ENCODE assay signal across 13 cellular contexts in the genomic region with DNA sequence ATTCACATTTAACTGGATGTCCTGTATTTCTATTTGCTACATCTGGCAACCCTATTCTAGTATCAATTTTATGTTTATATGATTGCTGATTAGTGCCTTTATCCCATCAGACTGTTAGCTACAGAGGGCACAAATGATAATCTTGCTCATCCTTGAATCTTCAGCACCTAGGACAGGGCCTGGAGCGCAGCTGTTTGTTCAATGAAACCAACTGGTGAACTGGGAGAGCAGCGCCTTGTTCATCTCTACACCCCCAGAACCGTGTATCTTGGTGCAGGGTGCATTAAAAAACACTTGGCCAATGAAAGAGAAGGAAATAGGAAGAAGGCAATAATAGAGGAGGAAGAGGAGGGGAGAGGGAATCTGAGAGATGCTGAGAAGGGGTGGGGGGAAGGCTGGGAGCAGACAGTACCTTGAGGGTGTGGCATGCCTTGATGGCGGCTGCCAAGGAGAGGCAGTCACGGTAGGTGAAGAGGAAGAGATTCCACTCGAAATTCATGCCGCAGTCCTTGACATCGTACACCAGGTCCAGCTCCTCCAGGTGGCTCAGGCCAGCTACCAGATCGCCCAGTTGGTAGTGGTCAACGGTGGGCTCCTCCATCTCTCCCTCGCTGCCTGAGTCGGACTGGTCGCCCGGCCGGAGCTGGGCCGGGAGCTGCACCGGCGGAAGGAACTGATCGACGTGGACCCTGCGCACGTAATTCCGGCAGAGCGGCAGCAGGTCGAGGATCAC. TPM values are rescaled to one million over a fixed set of nuclear protein-coding genes. Genes with fewer than 3 reads are reported as not detected.
DNase-seq lines count a peak whose midpoint lies in the region; ATAC-seq and TF ChIP-seq lines count a peak whose summit lies in the region.
"Had no signal": no experiment of that assay in that cellular context is flagged by ENCODE, and none has a peak within 500 bp of the region (broad histone marks: within the 10 kb centered on the region; RNA-seq: fewer than 3 reads in every experiment).

No MANE protein-coding gene starts in this region.

- peaks cover 4% of the 10 kb centered on the region for H3K27me3 ChIP-seq in brain microvascular endothelial cell (replicated peaks)

- peaks cover 33% of the 10 kb centered on the region for H3K27me3 Mint-ChIP-seq in activated CD8-positive, alpha-beta T cell treated with anti-CD3 and anti-CD28 coated beads, Interleukin-2, amount 10 ng/mL, durations not matched to agents 7 days and 5 days (ENCODE audit: low read depth)
- peaks cover 37% of the 10 kb centered on the region for H3K27me3 Mint-ChIP-seq in activated CD8-positive, alpha-beta T cell treated with anti-CD3 and anti-CD28 coated beads for 36 hours
- peaks cover 61% of the 10 kb centered on the region for H3K27me3 Mint-ChIP-seq in nephron progenitor cell (ENCODE audit: low read depth, poor library complexity)
- H3K27me3 Mint-ChIP-seq in activated CD4-positive, alpha-beta memory T cell treated with anti-CD3 and anti-CD28 coated beads for 36 hours, result peaks cover 51% of the 10 kb centered on the region

- H3K27ac ChIP-seq in brain microvascular endothelial cell, result no peak overlapping the region
- H3K27ac ChIP-seq: tibial artery had no signal

- in situ Hi-C loops in brain microvascular endothelial cell (cut with HindIII; ENCODE audit: low pct_ligation_motif_present, low sequenced_read_pairs), result no loop called here

- no peaks in the 10 kb centered on the region for H3K9me3 Mint-ChIP-seq in activated CD8-positive, alpha-beta T cell treated with anti-CD3 and anti-CD28 coated beads, Interleukin-2, amount 10 ng/mL, durations not matched to agents 7 days and 5 days (ENCODE audit: insufficient read depth)
- H3K9me3 Mint-ChIP-seq in activated CD8-positive, alpha-beta T cell treated with anti-CD3 and anti-CD28 coated beads for 36 hours, result no peaks in the 10 kb centered on the region
- no peaks in the 10 kb centered on the region for H3K9me3 Mint-ChIP-seq in nephron progenitor cell
- H3K9me3 Mint-ChIP-seq in activated CD4-positive, alpha-beta memory T cell treated with anti-CD3 and anti-CD28 coated beads for 36 hours, result no peaks in the 10 kb centered on the region
- H3K9me3 Mint-ChIP-seq: activated CD4-positive, alpha-beta T cell treated with anti-CD3 and anti-CD28 coated beads, Interleukin-2, amount 10 ng/mL, durations not matched to agents 24 days and 14 days; dendritic cell treated with granulocyte-macrophage colony-stimulating factor and Interleukin-4, amounts not matched to agents 40 ng/mL and 50 ng/mL, for 4 days; T-cell had no signal

- DNase-seq in activated CD8-positive, alpha-beta T cell treated with anti-CD3 and anti-CD28 coated beads, Interleukin-2, amount 10 ng/mL, durations not matched to agents 7 days and 5 days, result peak; percentile 35
- no peak for DNase-seq in activated CD8-positive, alpha-beta T cell treated with anti-CD3 and anti-CD28 coated beads for 36 hours
- DNase-seq in NB4 (ENCODE audit: low read depth) (peak; percentile 50), brain microvascular endothelial cell (peak; percentile 25), nephron progenitor cell (peak; percentile 67)
- DNase-seq in activated CD4-positive, alpha-beta memory T cell treated with anti-CD3 and anti-CD28 coated beads for 36 hours, result no peak
- DNase-seq: activated CD4-positive, alpha-beta T cell treated with anti-CD3 and anti-CD28 coated beads, Interleukin-2, amount 10 ng/mL, durations not matched to agents 24 days and 14 days; T-cell; tibial artery had no signal

- CTCF ChIA-PET in activated CD8-positive, alpha-beta T cell treated with anti-CD3 and anti-CD28 coated beads, Interleukin-2, amount 10 ng/mL, durations not matched to agents 7 days and 5 days (lab: Charles Lee), result no interaction called here
- CTCF ChIA-PET in activated CD8-positive, alpha-beta T cell treated with anti-CD3 and anti-CD28 coated beads for 36 hours (lab: Charles Lee), result interaction anchor here (0.6 to 1.6 kb wide), 3 partner anchors 18 to 19 kb away, joined by 3 to 4 read pairs (median 3); no protein-coding TSS in a partner anchor
- CTCF ChIA-PET in activated CD4-positive, alpha-beta memory T cell treated with anti-CD3 and anti-CD28 coated beads for 36 hours (lab: Charles Lee), result interaction anchor here (0.8 to 1.1 kb wide), 2 partner anchors 18 to 27 kb away, joined by 3 to 7 read pairs; partner anchors contain the start of gene AARS2

- H3K27ac Mint-ChIP-seq in activated CD8-positive, alpha-beta T cell treated with anti-CD3 and anti-CD28 coated beads, Interleukin-2, amount 10 ng/mL, durations not matched to agents 7 days and 5 days, result no peak overlapping the region
- H3K27ac Mint-ChIP-seq in activated CD8-positive, alpha-beta T cell treated with anti-CD3 and anti-CD28 coated beads for 36 hours, result no peak overlapping the region
- H3K27ac Mint-ChIP-seq in nephron progenitor cell, result no peak overlapping the region
- no peak overlapping the region for H3K27ac Mint-ChIP-seq in activated CD4-positive, alpha-beta memory T cell treated with anti-CD3 and anti-CD28 coated beads for 36 hours
- H3K27ac Mint-ChIP-seq: activated CD4-positive, alpha-beta T cell treated with anti-CD3 and anti-CD28 coated beads, Interleukin-2, amount 10 ng/mL, durations not matched to agents 24 days and 14 days; dendritic cell treated with granulocyte-macrophage colony-stimulating factor and Interleukin-4, amounts not matched to agents 40 ng/mL and 50 ng/mL, for 4 days; progenitor cell of endocrine pancreas had no signal

- H3K4me1 Mint-ChIP-seq in activated CD8-positive, alpha-beta T cell treated with anti-CD3 and anti-CD28 coated beads, Interleukin-2, amount 10 ng/mL, durations not matched to agents 7 days and 5 days (ENCODE audit: low read depth), result no peaks in the 10 kb centered on the region
- H3K4me1 Mint-ChIP-seq in activated CD8-positive, alpha-beta T cell treated with anti-CD3 and anti-CD28 coated beads for 36 hours (ENCODE audit: low read depth), result no peaks in the 10 kb centered on the region
- no peaks in the 10 kb centered on the region for H3K4me1 Mint-ChIP-seq in nephron progenitor cell
- no peaks in the 10 kb centered on the region for H3K4me1 Mint-ChIP-seq in activated CD4-positive, alpha-beta memory T cell treated with anti-CD3 and anti-CD28 coated beads for 36 hours (ENCODE audit: low read depth)
- H3K4me1 Mint-ChIP-seq: activated CD4-positive, alpha-beta T cell treated with anti-CD3 and anti-CD28 coated beads, Interleukin-2, amount 10 ng/mL, durations not matched to agents 24 days and 14 days; T-cell had no signal

- no peak for TF ChIP-seq POLR2A in NB4 (IDR thresholded peaks at IDR 0.05; ENCODE audit: extremely low read depth, insufficient read length)

- H3K36me3 ChIP-seq in brain microvascular endothelial cell (replicated peaks), result no peaks in the 10 kb centered on the region
- H3K36me3 ChIP-seq: tibial artery had no signal

- no peak for ATAC-seq in activated CD8-positive, alpha-beta T cell treated with anti-CD3 and anti-CD28 coated beads, Interleukin-2, amount 10 ng/mL, durations not matched to agents 7 days and 5 days
- ATAC-seq in activated CD8-positive, alpha-beta T cell treated with anti-CD3 and anti-CD28 coated beads for 36 hours, result no peak
- ATAC-seq in GM21423 (IDR thresholded peaks at IDR 0.05; ENCODE audit: unreplicated experiment) (no peak), GM18520 (IDR thresholded peaks at IDR 0.05; ENCODE audit: unreplicated experiment) (no peak)
- ATAC-seq: T-cell had no signal

- intact Hi-C loops in activated CD8-positive, alpha-beta T cell treated with anti-CD3 and anti-CD28 coated beads for 36 hours (cut with micrococcal nuclease), result no loop called here
- intact Hi-C loops in activated CD4-positive, alpha-beta memory T cell treated with anti-CD3 and anti-CD28 coated beads for 36 hours (cut with micrococcal nuclease), result no loop called here

- H3K36me3 Mint-ChIP-seq in activated CD8-positive, alpha-beta T cell treated with anti-CD3 and anti-CD28 coated beads, Interleukin-2, amount 10 ng/mL, durations not matched to agents 7 days and 5 days (ENCODE audit: low read depth), result no peaks in the 10 kb centered on the region
- no peaks in the 10 kb centered on the region for H3K36me3 Mint-ChIP-seq in activated CD8-positive, alpha-beta T cell treated with anti-CD3 and anti-CD28 coated beads for 36 hours (ENCODE audit: low read depth)
- H3K36me3 Mint-ChIP-seq in nephron progenitor cell (ENCODE audit: low read depth), result no peaks in the 10 kb centered on the region
- no peaks in the 10 kb centered on the region for H3K36me3 Mint-ChIP-seq in activated CD4-positive, alpha-beta memory T cell treated with anti-CD3 and anti-CD28 coated beads for 36 hours
- H3K36me3 Mint-ChIP-seq: T-cell had no signal

- H3K4me3 ChIP-seq in NB4 (ENCODE audit: low read depth, low read length) (no peak overlapping the region), brain microvascular endothelial cell (ENCODE audit: low read depth, low read length) (no peak overlapping the region)
- H3K4me3 ChIP-seq: tibial artery had no signal

- POLR2A ChIA-PET in activated CD8-positive, alpha-beta T cell treated with anti-CD3 and anti-CD28 coated beads, Interleukin-2, amount 10 ng/mL, durations not matched to agents 7 days and 5 days (lab: Charles Lee), result no interaction called here
- POLR2A ChIA-PET in activated CD8-positive, alpha-beta T cell treated with anti-CD3 and anti-CD28 coated beads for 36 hours (lab: Charles Lee), result interaction anchor here (1.1 kb wide), 1 partner anchor 15 kb away, joined by 3 read pairs; no protein-coding TSS in a partner anchor
- POLR2A ChIA-PET in activated CD4-positive, alpha-beta memory T cell treated with anti-CD3 and anti-CD28 coated beads for 36 hours (lab: Charles Lee), result no interaction called here

- no peak overlapping the region for H3K4me3 Mint-ChIP-seq in activated CD8-positive, alpha-beta T cell treated with anti-CD3 and anti-CD28 coated beads, Interleukin-2, amount 10 ng/mL, durations not matched to agents 7 days and 5 days
- no peak overlapping the region for H3K4me3 Mint-ChIP-seq in activated CD8-positive, alpha-beta T cell treated with anti-CD3 and anti-CD28 coated beads for 36 hours
- no peak overlapping the region for H3K4me3 Mint-ChIP-seq in nephron progenitor cell
- no peak overlapping the region for H3K4me3 Mint-ChIP-seq in activated CD4-positive, alpha-beta memory T cell treated with anti-CD3 and anti-CD28 coated beads for 36 hours
- H3K4me3 Mint-ChIP-seq: activated CD4-positive, alpha-beta T cell treated with anti-CD3 and anti-CD28 coated beads, Interleukin-2, amount 10 ng/mL, durations not matched to agents 24 days and 14 days; dendritic cell treated with granulocyte-macrophage colony-stimulating factor and Interleukin-4, amounts not matched to agents 40 ng/mL and 50 ng/mL, for 4 days; T-cell had no signal

- TF ChIP-seq CTCF in activated CD8-positive, alpha-beta T cell treated with anti-CD3 and anti-CD28 coated beads for 36 hours (IDR thresholded peaks at IDR 0.05), result no peak
- TF ChIP-seq CTCF in NB4 (IDR thresholded peaks at IDR 0.05; ENCODE audit: low read depth, low read length) (no peak), brain microvascular endothelial cell (IDR thresholded peaks at IDR 0.05; ENCODE audit: low read depth, low read length, missing control alignments) (no peak), nephron progenitor cell (IDR thresholded peaks at IDR 0.05) (no peak)

RNA-seq across cellular contexts. Expression of gene TMEM151B, which starts 15.5 kb away (rescaled TPM):
- not detected for total RNA-seq in activated CD8-positive, alpha-beta T cell treated with anti-CD3 and anti-CD28 coated beads, Interleukin-2, amount 10 ng/mL, durations not matched to agents 7 days and 5 days
- total RNA-seq in activated CD8-positive, alpha-beta T cell treated with anti-CD3 and anti-CD28 coated beads for 36 hours, result under 1 TPM in 1 of 2 experiments, not detected in 1; 0.05 TPM
- under 1 TPM; 0.07 to 0.12 TPM for total RNA-seq in activated CD4-positive, alpha-beta memory T cell treated with anti-CD3 and anti-CD28 coated beads for 36 hours
- total RNA-seq: activated CD4-positive, alpha-beta T cell treated with anti-CD3 and anti-CD28 coated beads, Interleukin-2, amount 10 ng/mL, durations not matched to agents 24 days and 14 days had no signal

RNA-seq across cellular contexts. Expression of gene NFKBIE, which starts 20.4 kb away (rescaled TPM):
- 10 to 100 TPM; 14.1 to 16.9 TPM for total RNA-seq in activated CD8-positive, alpha-beta T cell treated with anti-CD3 and anti-CD28 coated beads, Interleukin-2, amount 10 ng/mL, durations not matched to agents 7 days and 5 days
- 10 to 100 TPM; 13.3 to 17.9 TPM for total RNA-seq in activated CD8-positive, alpha-beta T cell treated with anti-CD3 and anti-CD28 coated beads for 36 hours
- 10 to 100 TPM; 24.7 to 25.1 TPM for total RNA-seq in activated CD4-positive, alpha-beta memory T cell treated with anti-CD3 and anti-CD28 coated beads for 36 hours

RNA-seq across cellular contexts. Expression of gene AARS2, which starts 27.4 kb away (rescaled TPM):
- total RNA-seq in activated CD8-positive, alpha-beta T cell treated with anti-CD3 and anti-CD28 coated beads, Interleukin-2, amount 10 ng/mL, durations not matched to agents 7 days and 5 days, result 10 to 100 TPM; 19.4 to 20.5 TPM
- total RNA-seq in activated CD8-positive, alpha-beta T cell treated with anti-CD3 and anti-CD28 coated beads for 36 hours, result 10 to 100 TPM; 16.2 to 16.3 TPM
- total RNA-seq in activated CD4-positive, alpha-beta memory T cell treated with anti-CD3 and anti-CD28 coated beads for 36 hours, result 10 to 100 TPM; 16.3 to 16.5 TPM

RNA-seq across cellular contexts. Expression of gene SLC35B2, which starts 28.4 kb away (rescaled TPM):
- total RNA-seq in activated CD8-positive, alpha-beta T cell treated with anti-CD3 and anti-CD28 coated beads, Interleukin-2, amount 10 ng/mL, durations not matched to agents 7 days and 5 days, result 10 to 100 TPM; 31.6 to 32.8 TPM
- 10 to 100 TPM; 15.4 to 16.7 TPM for total RNA-seq in activated CD8-positive, alpha-beta T cell treated with anti-CD3 and anti-CD28 coated beads for 36 hours
- total RNA-seq in activated CD4-positive, alpha-beta memory T cell treated with anti-CD3 and anti-CD28 coated beads for 36 hours, result 10 to 100 TPM; 16.5 to 16.8 TPM

RNA-seq across cellular contexts. Expression of gene HSP90AB1, which starts 38.8 kb away (rescaled TPM):
- 100 to 1,000 TPM; 741 to 755 TPM for total RNA-seq in activated CD8-positive, alpha-beta T cell treated with anti-CD3 and anti-CD28 coated beads, Interleukin-2, amount 10 ng/mL, durations not matched to agents 7 days and 5 days
- total RNA-seq in activated CD8-positive, alpha-beta T cell treated with anti-CD3 and anti-CD28 coated beads for 36 hours, result 1,000 to 10,000 TPM; 2,124 to 2,130 TPM
- total RNA-seq in activated CD4-positive, alpha-beta memory T cell treated with anti-CD3 and anti-CD28 coated beads for 36 hours, result 1,000 to 10,000 TPM; 1,671 to 1,695 TPM

Comparison
In these comparisons a context has a peak if more than half of its experiments do, and no peak if none do; other contexts are left out.
1. DNase-seq: peak in activated CD8-positive, alpha-beta T cell treated with anti-CD3 and anti-CD28 coated beads, Interleukin-2, amount 10 ng/mL, durations not matched to agents 7 days and 5 days (single experiment), NB4 (single experiment), brain microvascular endothelial cell (single experiment) and nephron progenitor cell (single experiment); none in activated CD8-positive, alpha-beta T cell treated with anti-CD3 and anti-CD28 coated beads for 36 hours (single experiment) and activated CD4-positive, alpha-beta memory T cell treated with anti-CD3 and anti-CD28 coated beads for 36 hours (single experiment).